ENCODE assay signal across 11 cellular contexts in the genomic region with DNA sequence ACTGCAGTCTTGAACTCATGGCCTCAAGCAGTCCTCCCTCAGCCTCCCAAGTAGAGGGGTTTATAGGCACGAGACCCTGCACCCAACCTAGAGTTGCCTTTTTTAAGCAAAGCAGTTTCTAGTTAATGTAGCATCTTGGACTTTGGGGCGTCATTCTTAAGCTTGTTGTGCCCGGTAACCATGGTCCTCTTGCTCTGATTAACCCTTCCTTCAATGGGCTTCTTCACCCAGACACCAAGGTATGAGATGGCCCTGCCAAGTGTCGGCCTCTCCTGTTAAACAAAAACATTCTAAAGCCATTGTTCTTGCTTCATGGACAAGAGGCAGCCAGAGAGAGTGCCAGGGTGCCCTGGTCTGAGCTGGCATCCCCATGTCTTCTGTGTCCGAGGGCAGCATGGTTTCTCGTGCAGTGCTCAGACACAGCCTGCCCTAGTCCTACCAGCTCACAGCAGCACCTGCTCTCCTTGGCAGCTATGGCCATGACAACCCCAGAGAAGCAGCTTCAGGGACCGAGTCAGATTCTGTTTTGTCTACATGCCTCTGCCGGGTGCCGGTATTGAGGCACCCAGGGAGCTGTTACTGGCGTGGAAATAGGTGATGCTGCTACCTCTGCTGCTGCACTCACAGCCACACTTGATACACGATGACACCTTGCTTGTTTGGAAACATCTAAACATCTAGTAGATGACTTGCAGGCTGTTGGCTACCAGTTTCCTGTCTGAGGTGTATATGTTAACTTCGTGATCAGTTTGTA. TPM values are rescaled to one million over a fixed set of nuclear protein-coding genes. Genes with fewer than 3 reads are reported as not detected.
DNase-seq lines count a peak whose midpoint lies in the region; ATAC-seq and TF ChIP-seq lines count a peak whose summit lies in the region.
"Had no signal": no experiment of that assay in that cellular context is flagged by ENCODE, and none has a peak within 500 bp of the region (broad histone marks: within the 10 kb centered on the region; RNA-seq: fewer than 3 reads in every experiment).

No MANE protein-coding gene starts in this region.

- peak; percentile 59 for DNase-seq in activated CD4-positive, alpha-beta T cell treated with anti-CD3 and anti-CD28 coated beads, Interleukin-2, amount 10 ng/mL, durations not matched to agents 24 days and 14 days
- no peak for DNase-seq in activated CD4-positive, alpha-beta T cell treated with anti-CD3 and anti-CD28 coated beads, Interleukin-2, amount 50 U/mL, for 4 hours
- no peak for DNase-seq in activated naive CD8-positive, alpha-beta T cell treated with anti-CD3 and anti-CD28 coated beads for 36 hours
- no peak for DNase-seq in neural progenitor cell (ENCODE audit: low spot score)
- DNase-seq in aorta = no peak
- no peak for DNase-seq in central memory CD4-positive, alpha-beta T cell
- DNase-seq in mucosa of gallbladder (ENCODE audit: low spot score) = no peak
- DNase-seq: esophagus squamous epithelium, SJCRH30 had no signal

- H3K4me3 ChIP-seq in KMS-11 (IDR thresholded peaks at IDR 0.05; ENCODE audit: insufficient read depth, low read depth, low read length) (no peak overlapping the region), neural progenitor cell (no peak overlapping the region), aorta (ENCODE audit: low read length in 2 of 2) (no peak overlapping the region)

- peak overlapping the region; percentile 67 for H3K4me3 Mint-ChIP-seq in activated CD4-positive, alpha-beta T cell treated with anti-CD3 and anti-CD28 coated beads, Interleukin-2, amount 10 ng/mL, durations not matched to agents 24 days and 14 days
- H3K4me3 Mint-ChIP-seq in activated naive CD8-positive, alpha-beta T cell treated with anti-CD3 and anti-CD28 coated beads for 36 hours = peak overlapping the region; percentile 97
- peak overlapping the region; percentile 50 for H3K4me3 Mint-ChIP-seq in neural progenitor cell
- H3K4me3 Mint-ChIP-seq: memory B cell had no signal

- H3K9me3 ChIP-seq in neural progenitor cell (ENCODE audit: low read depth) (no peaks in the 10 kb centered on the region), aorta (ENCODE audit: control insufficient read depth, low read length) (no peaks in the 10 kb centered on the region)
- H3K9me3 ChIP-seq: esophagus squamous epithelium, SJCRH30 had no signal

- ATAC-seq in aorta (ENCODE audit: low FRiP score) = no peak

- peaks cover 44% of the 10 kb centered on the region for H3K4me1 Mint-ChIP-seq in activated CD4-positive, alpha-beta T cell treated with anti-CD3 and anti-CD28 coated beads, Interleukin-2, amount 10 ng/mL, durations not matched to agents 24 days and 14 days
- peaks cover 44% of the 10 kb centered on the region for H3K4me1 Mint-ChIP-seq in activated naive CD8-positive, alpha-beta T cell treated with anti-CD3 and anti-CD28 coated beads for 36 hours
- peaks cover 40% of the 10 kb centered on the region for H3K4me1 Mint-ChIP-seq in neural progenitor cell

- H3K4me2 ChIP-seq in KMS-11 = no peak overlapping the region
- peak overlapping the region; percentile 77 for H3K4me2 ChIP-seq in neural progenitor cell

- peaks cover 68% of the 10 kb centered on the region for H3F3A ChIP-seq in neural progenitor cell (ENCODE audit: low read depth)

- H3K27ac ChIP-seq in KMS-11 (peak overlapping the region; percentile 13; the same call in 1 of the 2 replicates), neural progenitor cell (peak overlapping the region; percentile 65), aorta (ENCODE audit: low read depth in 1 of 2, low read length in 2 of 2) (no peak overlapping the region)
- H3K27ac ChIP-seq: SJCRH30 had no signal

- 57 to 62% methylated on average over 12 of the region's 12 CpGs for WGBS in aorta, 2 donors

- H3K79me2 ChIP-seq in KMS-11 (ENCODE audit: insufficient read depth, low read depth) (peaks cover 31% of the 10 kb centered on the region), neural progenitor cell (ENCODE audit: low read depth) (peaks cover 35% of the 10 kb centered on the region)

- no peak overlapping the region for H3K9ac ChIP-seq in KMS-11
- H3K9ac ChIP-seq in neural progenitor cell = no peak overlapping the region

- H2AFZ ChIP-seq in KMS-11 (ENCODE audit: low read depth) (no peak overlapping the region), neural progenitor cell (replicated peaks) (no peak overlapping the region)

- H3K27me3 ChIP-seq in KMS-11 (ENCODE audit: insufficient read depth, low read depth) (no peaks in the 10 kb centered on the region), neural progenitor cell (no peaks in the 10 kb centered on the region), aorta (ENCODE audit: control insufficient read depth in 1 of 2, insufficient read depth in 2 of 2, low read length in 1 of 2) (peaks cover 0 to 2% of the 10 kb centered on the region in 2 donors)
- H3K27me3 ChIP-seq: SJCRH30 had no signal

- no peaks in the 10 kb centered on the region for H3K27me3 Mint-ChIP-seq in activated CD4-positive, alpha-beta T cell treated with anti-CD3 and anti-CD28 coated beads, Interleukin-2, amount 10 ng/mL, durations not matched to agents 24 days and 14 days
- H3K27me3 Mint-ChIP-seq in activated naive CD8-positive, alpha-beta T cell treated with anti-CD3 and anti-CD28 coated beads for 36 hours = no peaks in the 10 kb centered on the region
- peaks cover 6% of the 10 kb centered on the region for H3K27me3 Mint-ChIP-seq in neural progenitor cell (ENCODE audit: insufficient read depth, low read depth)

- H4K20me1 ChIP-seq in KMS-11 (ENCODE audit: insufficient read depth) = peaks cover 31% of the 10 kb centered on the region
- H4K20me1 ChIP-seq in neural progenitor cell (ENCODE audit: low read depth) = peaks cover 63% of the 10 kb centered on the region

- intact Hi-C loops in activated CD4-positive, alpha-beta T cell treated with anti-CD3 and anti-CD28 coated beads, Interleukin-2, amount 10 ng/mL, durations not matched to agents 24 days and 14 days (cut with micrococcal nuclease) = no loop called here
- intact Hi-C loops in aorta (cut with DNase I) = loop anchor here in 1 of 2 donors (10.0 kb wide), 1 partner anchor 319 kb away; no protein-coding TSS in a partner anchor

- H3K4me1 ChIP-seq in KMS-11 (ENCODE audit: low read depth, poor library complexity, severe bottlenecking) (peaks cover 15% of the 10 kb centered on the region), neural progenitor cell (peaks cover 42% of the 10 kb centered on the region), aorta (ENCODE audit: control insufficient read depth in 1 of 2, insufficient read depth in 2 of 2, low read length in 2 of 2) (no peaks in the 10 kb centered on the region)

- peaks cover 50% of the 10 kb centered on the region for H3K36me3 Mint-ChIP-seq in activated CD4-positive, alpha-beta T cell treated with anti-CD3 and anti-CD28 coated beads, Interleukin-2, amount 10 ng/mL, durations not matched to agents 24 days and 14 days (ENCODE audit: low read depth)
- H3K36me3 Mint-ChIP-seq in activated naive CD8-positive, alpha-beta T cell treated with anti-CD3 and anti-CD28 coated beads for 36 hours = peaks cover 44% of the 10 kb centered on the region
- peaks cover 12% of the 10 kb centered on the region for H3K36me3 Mint-ChIP-seq in neural progenitor cell

- no peaks in the 10 kb centered on the region for H3K9me3 Mint-ChIP-seq in activated CD4-positive, alpha-beta T cell treated with anti-CD3 and anti-CD28 coated beads, Interleukin-2, amount 10 ng/mL, durations not matched to agents 24 days and 14 days
- H3K9me3 Mint-ChIP-seq in activated naive CD8-positive, alpha-beta T cell treated with anti-CD3 and anti-CD28 coated beads for 36 hours = no peaks in the 10 kb centered on the region
- no peaks in the 10 kb centered on the region for H3K9me3 Mint-ChIP-seq in neural progenitor cell
- H3K9me3 Mint-ChIP-seq: memory B cell had no signal

- peak overlapping the region; percentile 12 for H3K27ac Mint-ChIP-seq in activated CD4-positive, alpha-beta T cell treated with anti-CD3 and anti-CD28 coated beads, Interleukin-2, amount 10 ng/mL, durations not matched to agents 24 days and 14 days
- peak overlapping the region; percentile 93 for H3K27ac Mint-ChIP-seq in activated naive CD8-positive, alpha-beta T cell treated with anti-CD3 and anti-CD28 coated beads for 36 hours
- no peak overlapping the region for H3K27ac Mint-ChIP-seq in neural progenitor cell

- no peak for TF ChIP-seq CTCF in KMS-11 (conservative IDR thresholded peaks at IDR 0.05; ENCODE audit: low read depth, low read length)
- TF ChIP-seq CTCF in neural progenitor cell (IDR thresholded peaks at IDR 0.05) = no peak

- H3K36me3 ChIP-seq in KMS-11 (ENCODE audit: insufficient read depth) = peaks cover 25% of the 10 kb centered on the region; the same call in 1 of the 2 replicates
- peaks cover 3% of the 10 kb centered on the region for H3K36me3 ChIP-seq in neural progenitor cell
- peaks cover 0 to 13% of the 10 kb centered on the region in 2 donors for H3K36me3 ChIP-seq in aorta (ENCODE audit: control insufficient read depth in 1 of 2, insufficient read depth in 2 of 2, low read length in 1 of 2)

RNA-seq across cellular contexts. Expression of a gene that starts 3.3 kb away (rescaled TPM):
- 2,234 and 2,296 TPM in 2 replicates for total RNA-seq in activated CD4-positive, alpha-beta T cell treated with anti-CD3 and anti-CD28 coated beads, Interleukin-2, amount 10 ng/mL, durations not matched to agents 24 days and 14 days
- total RNA-seq in activated naive CD8-positive, alpha-beta T cell treated with anti-CD3 and anti-CD28 coated beads for 36 hours = 1,000 to 10,000 TPM; 2,814 to 2,845 TPM
- total RNA-seq in neural progenitor cell (ENCODE audit: low replicate concordance) (1,914 and 5,602 TPM in 2 replicates), aorta (1,000 to 10,000 TPM; 1,505 to 1,678 TPM), mucosa of gallbladder (1,696 TPM)
- 1,000 to 10,000 TPM; 4,359 to 6,820 TPM for polyA plus RNA-seq in aorta

RNA-seq across cellular contexts. Expression of a gene that starts 11.7 kb away (rescaled TPM):
- total RNA-seq in activated CD4-positive, alpha-beta T cell treated with anti-CD3 and anti-CD28 coated beads, Interleukin-2, amount 10 ng/mL, durations not matched to agents 24 days and 14 days = 46.6 and 56.0 TPM in 2 replicates
- 1 to 10 TPM; 5.7 to 6.0 TPM for total RNA-seq in activated naive CD8-positive, alpha-beta T cell treated with anti-CD3 and anti-CD28 coated beads for 36 hours
- 5.2 and 21.1 TPM in 2 replicates for total RNA-seq in neural progenitor cell (ENCODE audit: low replicate concordance)
- total RNA-seq in aorta = under 1 TPM; 0.13 to 0.66 TPM
- polyA plus RNA-seq in aorta = under 1 TPM; 0.13 to 0.69 TPM
- 3.6 TPM for total RNA-seq in mucosa of gallbladder
- total RNA-seq: SJCRH30 had no signal

RNA-seq across cellular contexts. Expression of a gene that starts 49.6 kb away (rescaled TPM):
- total RNA-seq in activated CD4-positive, alpha-beta T cell treated with anti-CD3 and anti-CD28 coated beads, Interleukin-2, amount 10 ng/mL, durations not matched to agents 24 days and 14 days = not detected in 2 replicates
- total RNA-seq in activated naive CD8-positive, alpha-beta T cell treated with anti-CD3 and anti-CD28 coated beads for 36 hours = under 1 TPM in 1 of 2 experiments, not detected in 1; 0.16 TPM
- 0.24 and 0.74 TPM in 2 replicates for total RNA-seq in neural progenitor cell (ENCODE audit: low replicate concordance)
- total RNA-seq in aorta = not detected
- polyA plus RNA-seq in aorta = 1 to 10 TPM in 1 of 2 donors, not detected in 1; 8.5 TPM
- total RNA-seq in mucosa of gallbladder = 2.5 TPM

RNA-seq across cellular contexts. Expression of a gene that starts 55.6 kb away (rescaled TPM):
- 109 and 110 TPM in 2 replicates for total RNA-seq in activated CD4-positive, alpha-beta T cell treated with anti-CD3 and anti-CD28 coated beads, Interleukin-2, amount 10 ng/mL, durations not matched to agents 24 days and 14 days
- 10 to 100 TPM; 63.1 to 76.7 TPM for total RNA-seq in activated naive CD8-positive, alpha-beta T cell treated with anti-CD3 and anti-CD28 coated beads for 36 hours
- total RNA-seq in neural progenitor cell (ENCODE audit: low replicate concordance) (122 and 240 TPM in 2 replicates), aorta (100 to 1,000 TPM in 1 of 2 donors, 10 to 100 TPM in 1; 90.6 to 110 TPM), mucosa of gallbladder (106 TPM)
- polyA plus RNA-seq in aorta = 100 to 1,000 TPM in 1 of 2 donors, 10 to 100 TPM in 1; 28.4 to 171 TPM

Comparison
In these comparisons a context has a peak if more than half of its experiments do, and no peak if none do; other contexts are left out.
1. H3K27ac ChIP-seq: peak in KMS-11 (single experiment) and neural progenitor cell (single experiment); none in aorta (0 of 2).
2. Peak in every context shown above with its lines, with median percentiles within 50 percentile points of each other: H3K4me3 Mint-ChIP-seq.